In the genomic region with DNA sequence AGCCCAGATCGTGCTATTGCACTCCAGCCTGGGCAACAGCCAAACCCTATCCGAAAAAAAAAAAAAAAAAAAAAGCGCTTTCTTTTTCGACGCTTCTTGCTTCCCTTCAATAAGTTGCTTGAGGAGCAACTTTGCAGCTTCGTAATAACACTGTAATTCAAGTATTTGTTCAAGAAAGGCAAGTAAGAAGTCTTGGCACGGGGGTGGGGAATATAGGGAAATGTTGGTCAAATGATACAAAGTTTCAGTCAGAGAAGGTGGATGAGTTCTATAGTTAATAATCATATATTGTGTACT, we compare ENCODE assay signal across 8 cellular contexts. TPM values are rescaled to one million over a fixed set of nuclear protein-coding genes. Genes with fewer than 3 reads are reported as not detected.
DNase-seq lines count a peak whose midpoint lies in the region; ATAC-seq, FAIRE-seq and TF ChIP-seq lines count a peak whose summit lies in the region.

No MANE protein-coding gene starts in this region.

- TF ChIP-seq CTCF in DOHH2 (IDR thresholded peaks at IDR 0.05; ENCODE audit: low read depth, low read length, poor library complexity, severe bottlenecking) (no peak), pancreas (IDR thresholded peaks at IDR 0.05) (no peak)

- no peak for FAIRE-seq in pancreas (lab: Jason Lieb, UNC)

- H3K36me3 ChIP-seq in DOHH2 (ENCODE audit: control insufficient read depth, low read length) (peaks cover 33% of the 10 kb centered on the region), pancreas (no peaks in the 10 kb centered on the region)

- TF ChIP-seq POLR2A in erythroblast (IDR thresholded peaks at IDR 0.05; ENCODE audit: low read length) = no peak

- H3K4me1 ChIP-seq in DOHH2 (ENCODE audit: control insufficient read depth, low read length) (peaks cover 31% of the 10 kb centered on the region), pancreas (peaks cover 7 to 16% (median 12%) of the 10 kb centered on the region in 3 donors)

- ATAC-seq in pancreas (no peak), GM21737 (IDR thresholded peaks at IDR 0.05; ENCODE audit: unreplicated experiment) (no peak)

- H4K20me1 ChIP-seq in DOHH2 (ENCODE audit: control insufficient read depth, insufficient read depth, low read depth, low read length) = peaks cover 3% of the 10 kb centered on the region; the same call in 1 of the 2 replicates

- H3K9me3 ChIP-seq in DOHH2 (ENCODE audit: control insufficient read depth, insufficient read depth, low read length) (no peaks in the 10 kb centered on the region), pancreas (no peaks in the 10 kb centered on the region)

- H3F3A ChIP-seq in DOHH2 (ENCODE audit: control insufficient read depth, insufficient read depth) = no peaks in the 10 kb centered on the region

- H3K27me3 ChIP-seq in DOHH2 (ENCODE audit: control insufficient read depth, low read length) = no peaks in the 10 kb centered on the region
- H3K27me3 ChIP-seq in pancreas = no peaks in the 10 kb centered on the region

- H3K4me3 ChIP-seq in DOHH2 (ENCODE audit: low read length) (peak overlapping the region; percentile 100), pancreas (peak overlapping the region; percentile 43 to 91 (median 70))

- H3K27ac ChIP-seq in DOHH2 (ENCODE audit: low read depth, low read length) = peak overlapping the region; percentile 69
- H3K27ac ChIP-seq in pancreas = peak overlapping the region in 3 of 4 donors; percentile 17 to 81 (median 69)

- peak; percentile 8 for DNase-seq in RPMI8226
- peak; percentile 58 to 70 for DNase-seq in erythroblast (lab: John Stamatoyannopoulos, UW)
- no peak for DNase-seq in pancreas
- DNase-seq in DMS153 (lab: John Stamatoyannopoulos, UW) = no peak
- no peak for DNase-seq in NCI-H2171 (lab: John Stamatoyannopoulos, UW)
- DNase-seq in stimulated activated CD4-positive, alpha-beta T cell treated with anti-CD3 and anti-CD28 coated beads, Interleukin-4, amount 100 ng/mL, for 1 hour = no peak

- intact Hi-C loops in pancreas (cut with DNase I) = no loop called here

- 4 to 6% methylated on average over 7 of the region's 7 CpGs for WGBS in pancreas, 2 donors

- peaks cover 56% of the 10 kb centered on the region for H3K79me2 ChIP-seq in DOHH2 (ENCODE audit: control insufficient read depth, low read length)

- H3K4me2 ChIP-seq in DOHH2 (ENCODE audit: low read length) = peak overlapping the region; percentile 88

- H3K9me2 ChIP-seq in DOHH2 (replicated peaks; ENCODE audit: control insufficient read depth, low read length) = no peaks in the 10 kb centered on the region

RNA-seq across cellular contexts. Expression of gene PSMA5, which starts 0.9 kb away (rescaled TPM):
- 10 to 100 TPM; 21.4 to 36.2 (median 27.7) TPM for total RNA-seq in pancreas
- 10 to 100 TPM; 16.1 to 24.8 TPM for polyA plus RNA-seq in pancreas

RNA-seq across cellular contexts. Expression of gene SORT1, which starts 29.4 kb away (rescaled TPM):
- 10 to 100 TPM; 22.9 to 60.7 (median 30.7) TPM for total RNA-seq in pancreas
- 10 to 100 TPM; 10.4 to 14.9 TPM for polyA plus RNA-seq in pancreas

RNA-seq across cellular contexts. Expression of gene SYPL2, which starts 39.2 kb away (rescaled TPM):
- 1 to 10 TPM; 1.5 to 3.7 (median 2.5) TPM for total RNA-seq in pancreas
- 1 to 10 TPM; 1.5 to 2.8 TPM for polyA plus RNA-seq in pancreas

RNA-seq across cellular contexts. Expression of gene ATXN7L2, which starts 56.6 kb away (rescaled TPM):
- 1 to 10 TPM; 1.1 to 3.5 (median 1.7) TPM for total RNA-seq in pancreas
- polyA plus RNA-seq in pancreas = 10 to 100 TPM; 15.2 to 15.7 TPM

Comparison
In these comparisons a context has a peak if more than half of its experiments do, and no peak if none do; other contexts are left out.
1. DNase-seq: peak in RPMI8226 (single experiment) and erythroblast (2 of 2); none in pancreas (0 of 6), DMS153 (single experiment), NCI-H2171 (single experiment) and stimulated activated CD4-positive, alpha-beta T cell treated with anti-CD3 and anti-CD28 coated beads, Interleukin-4, amount 100 ng/mL, for 1 hour (single experiment).